In genomic region chr1:230105245-230105753, GRCh38 we compare ENCODE assay signal across 8 cellular contexts. TPM values are rescaled to one million over a fixed set of nuclear protein-coding genes. Genes with fewer than 3 reads are reported as not detected.
DNase-seq lines count a peak whose midpoint lies in the region; ATAC-seq and TF ChIP-seq lines count a peak whose summit lies in the region.

No MANE protein-coding gene starts in this region.

- ATAC-seq in right cardiac atrium (no peak), left cardiac atrium (no peak), lower lobe of right lung (no peak), GM19397 (IDR thresholded peaks at IDR 0.05; ENCODE audit: unreplicated experiment) (no peak)

- H3K36me3 ChIP-seq in lower lobe of right lung (no peaks in the 10 kb centered on the region), urinary bladder (ENCODE audit: insufficient read depth) (no peaks in the 10 kb centered on the region), Karpas-422 (ENCODE audit: insufficient read depth, low read length) (no peaks in the 10 kb centered on the region)

- DNase-seq in right cardiac atrium (no peak), left cardiac atrium (no peak), lower lobe of right lung (no peak), Karpas-422 (no peak), NK-92 (lab: John Stamatoyannopoulos, UW; ENCODE audit: unreplicated experiment) (no peak)

- no peak overlapping the region for H3K4me3 ChIP-seq in right cardiac atrium (ENCODE audit: low read length)
- H3K4me3 ChIP-seq in lower lobe of right lung, result peak overlapping the region; percentile 30
- H3K4me3 ChIP-seq in urinary bladder (ENCODE audit: low read depth, low read length), result no peak overlapping the region
- no peak overlapping the region for H3K4me3 ChIP-seq in Karpas-422 (ENCODE audit: low read length)

- WGBS in right cardiac atrium, result 81% methylated on average over 12 of the region's 12 CpGs
- WGBS in adipose tissue, 3 donors, result 35 to 71% (median 70%) methylated on average over 12 of the region's 12 CpGs
- 81% methylated on average over 12 of the region's 12 CpGs for WGBS in urinary bladder

- no peak for TF ChIP-seq CTCF in lower lobe of right lung (IDR thresholded peaks at IDR 0.05)

- H3K27ac ChIP-seq in right cardiac atrium (ENCODE audit: low read length) (peak overlapping the region; percentile 65), adipose tissue (ENCODE audit: low read depth, low read length) (peak overlapping the region; percentile 46), lower lobe of right lung (peak overlapping the region; percentile 76), urinary bladder (ENCODE audit: low read depth) (peak overlapping the region; percentile 49), Karpas-422 (ENCODE audit: low read length) (no peak overlapping the region)

- H3K9me3 ChIP-seq in right cardiac atrium (ENCODE audit: control insufficient read depth, low read length), result no peaks in the 10 kb centered on the region
- no peaks in the 10 kb centered on the region for H3K9me3 ChIP-seq in lower lobe of right lung
- no peaks in the 10 kb centered on the region for H3K9me3 ChIP-seq in Karpas-422 (ENCODE audit: low read length)

- no peak overlapping the region for H3K4me2 ChIP-seq in Karpas-422 (ENCODE audit: low read depth, low read length, poor library complexity, severe bottlenecking)

- peaks cover 43% of the 10 kb centered on the region; the same call in 1 of the 2 replicates for H4K20me1 ChIP-seq in Karpas-422 (ENCODE audit: insufficient read depth, low read depth, low read length)

- intact Hi-C loops in right cardiac atrium (cut with DNase I), result no loop called here
- intact Hi-C loops in left cardiac atrium (cut with DNase I), result loop anchor here in 1 of 2 donors (10.0 kb wide), 1 partner anchor 110 kb away; no protein-coding TSS in a partner anchor
- intact Hi-C loops in lower lobe of right lung (cut with DNase I), result no loop called here

- H3K4me1 ChIP-seq in right cardiac atrium (ENCODE audit: control insufficient read depth, insufficient read depth, low read length) (peaks cover 13% of the 10 kb centered on the region), lower lobe of right lung (peaks cover 66% of the 10 kb centered on the region), urinary bladder (ENCODE audit: insufficient read depth) (no peaks in the 10 kb centered on the region), Karpas-422 (ENCODE audit: low read length) (no peaks in the 10 kb centered on the region)

- H3K27me3 ChIP-seq in right cardiac atrium (ENCODE audit: control insufficient read depth, insufficient read depth) (no peaks in the 10 kb centered on the region), lower lobe of right lung (ENCODE audit: low read depth) (no peaks in the 10 kb centered on the region), Karpas-422 (ENCODE audit: low read length) (no peaks in the 10 kb centered on the region)

- H3K79me2 ChIP-seq in Karpas-422 (ENCODE audit: low read length), result no peaks in the 10 kb centered on the region

- H2AFZ ChIP-seq in Karpas-422 (ENCODE audit: low read length), result no peak overlapping the region

- no peaks in the 10 kb centered on the region for H3K9me2 ChIP-seq in Karpas-422 (replicated peaks; ENCODE audit: insufficient read depth, low read length)

- H3K9ac ChIP-seq in Karpas-422 (ENCODE audit: low read length), result no peak overlapping the region

RNA-seq across cellular contexts. Expression of gene GALNT2, which starts 38.3 kb away (rescaled TPM):
- total RNA-seq in right cardiac atrium (10 to 100 TPM; 36.8 to 45.5 (median 40.5) TPM), left cardiac atrium (10 to 100 TPM; 36.8 to 50.7 TPM), lower lobe of right lung (48.0 TPM), urinary bladder (28.7 TPM)
- polyA plus RNA-seq in right cardiac atrium (27.4 TPM), adipose tissue (10 to 100 TPM; 29.1 to 64.5 (median 37.8) TPM), urinary bladder (55.0 TPM)
- total RNA-seq in Karpas-422 (2014; rRNA removed; shearing (Covaris generic); ENCODE audit: low replicate concordance), result 2.7 and 4.4 TPM in 2 replicates
